ENCODE assay signal across 8 cellular contexts in genomic region chr16:30335598-30336474, GRCh38. TPM values are rescaled to one million over a fixed set of nuclear protein-coding genes. Genes with fewer than 3 reads are reported as not detected.
DNase-seq lines count a peak whose midpoint lies in the region; ATAC-seq and TF ChIP-seq lines count a peak whose summit lies in the region.

No MANE protein-coding gene starts in this region.

- peak overlapping the region; percentile 66 for H3K27ac Mint-ChIP-seq in activated naive CD8-positive, alpha-beta T cell
- peak overlapping the region; percentile 88 for H3K27ac Mint-ChIP-seq in stimulated activated effector memory CD8-positive, alpha-beta T cell treated with anti-CD3 and anti-CD28 coated beads, Interleukin-12 subunit alpha, Interleukin-12 subunit beta, amount 100 ng/mL, for 72 hours

- H3K36me3 Mint-ChIP-seq in activated naive CD8-positive, alpha-beta T cell = no peaks in the 10 kb centered on the region
- peaks cover 10% of the 10 kb centered on the region for H3K36me3 Mint-ChIP-seq in stimulated activated effector memory CD8-positive, alpha-beta T cell treated with anti-CD3 and anti-CD28 coated beads, Interleukin-12 subunit alpha, Interleukin-12 subunit beta, amount 100 ng/mL, for 72 hours

- no peaks in the 10 kb centered on the region for H3K27me3 Mint-ChIP-seq in activated naive CD8-positive, alpha-beta T cell

- no peak for DNase-seq in AG09309 (ENCODE audit: low read depth)
- DNase-seq in stimulated activated effector memory CD8-positive, alpha-beta T cell treated with anti-CD3 and anti-CD28 coated beads, Interleukin-12 subunit alpha, Interleukin-12 subunit beta, amount 100 ng/mL, for 72 hours (ENCODE audit: low spot score in 2 of 2) = no peak
- DNase-seq in DMS153 (lab: John Stamatoyannopoulos, UW) = no peak

- H3K27ac ChIP-seq in HUES64 (ENCODE audit: low read depth, low read length) (no peak overlapping the region), iPS-18a (ENCODE audit: low read length) (no peak overlapping the region)

- H3K27me3 ChIP-seq in HUES64 (ENCODE audit: insufficient read depth, low read length) = no peaks in the 10 kb centered on the region
- no peaks in the 10 kb centered on the region for H3K27me3 ChIP-seq in iPS-18a (ENCODE audit: control insufficient read depth, insufficient read depth, low read length)

- H3K9ac ChIP-seq in HUES64 (ENCODE audit: low read depth, low read length) = no peak overlapping the region
- H3K9ac ChIP-seq in iPS-18a (ENCODE audit: low read length) = no peak overlapping the region

- H3K4me1 Mint-ChIP-seq in activated naive CD8-positive, alpha-beta T cell (ENCODE audit: low read depth) = peaks cover 25% of the 10 kb centered on the region
- peaks cover 18% of the 10 kb centered on the region for H3K4me1 Mint-ChIP-seq in stimulated activated effector memory CD8-positive, alpha-beta T cell treated with anti-CD3 and anti-CD28 coated beads, Interleukin-12 subunit alpha, Interleukin-12 subunit beta, amount 100 ng/mL, for 72 hours

- peak overlapping the region; percentile 85 for H3K4me3 Mint-ChIP-seq in activated naive CD8-positive, alpha-beta T cell
- H3K4me3 Mint-ChIP-seq in stimulated activated effector memory CD8-positive, alpha-beta T cell treated with anti-CD3 and anti-CD28 coated beads, Interleukin-12 subunit alpha, Interleukin-12 subunit beta, amount 100 ng/mL, for 72 hours = peak overlapping the region; percentile 81

- ATAC-seq in GM19043 (IDR thresholded peaks at IDR 0.05; ENCODE audit: low read depth, unreplicated experiment) (peak; percentile 20), GM18505 (IDR thresholded peaks at IDR 0.05; ENCODE audit: unreplicated experiment) (no peak)
- peak; percentile 33 for ATAC-seq in stimulated activated effector memory CD8-positive, alpha-beta T cell treated with anti-CD3 and anti-CD28 coated beads, Interleukin-12 subunit alpha, Interleukin-12 subunit beta, amount 100 ng/mL, for 72 hours

- 77% methylated on average over 17 of the region's 17 CpGs for WGBS in HUES64

- H3K4me1 ChIP-seq in HUES64 (ENCODE audit: insufficient read depth, low read length) = peaks cover 3% of the 10 kb centered on the region
- peaks cover 5% of the 10 kb centered on the region for H3K4me1 ChIP-seq in iPS-18a (ENCODE audit: control insufficient read depth, low read depth, low read length)

- H3K9me3 ChIP-seq in HUES64 (ENCODE audit: insufficient read depth, low read depth, low read length) (no peaks in the 10 kb centered on the region), iPS-18a (ENCODE audit: control insufficient read depth, low read depth, low read length) (no peaks in the 10 kb centered on the region)

- H3K36me3 ChIP-seq in HUES64 (ENCODE audit: insufficient read depth, low read length) = no peaks in the 10 kb centered on the region
- no peaks in the 10 kb centered on the region for H3K36me3 ChIP-seq in iPS-18a (ENCODE audit: control insufficient read depth, low read depth, low read length)

- no peaks in the 10 kb centered on the region for H3K9me3 Mint-ChIP-seq in activated naive CD8-positive, alpha-beta T cell (ENCODE audit: low read depth)
- H3K9me3 Mint-ChIP-seq in stimulated activated effector memory CD8-positive, alpha-beta T cell treated with anti-CD3 and anti-CD28 coated beads, Interleukin-12 subunit alpha, Interleukin-12 subunit beta, amount 100 ng/mL, for 72 hours = no peaks in the 10 kb centered on the region

- TF ChIP-seq CTCF in AG09309 (IDR thresholded peaks at IDR 0.05; ENCODE audit: control insufficient read depth, insufficient read depth, low read depth, low read length, missing control alignments) = no peak

- peak overlapping the region; percentile 47 for H3K4me3 ChIP-seq in AG09309 (ENCODE audit: control insufficient read depth, low read depth, low read length)
- H3K4me3 ChIP-seq in HUES64 (ENCODE audit: low read length) = peak overlapping the region; percentile 87
- H3K4me3 ChIP-seq in iPS-18a (ENCODE audit: low read length) = peak overlapping the region; percentile 21

- TF ChIP-seq POLR2A in GM18505 (IDR thresholded peaks at IDR 0.05; ENCODE audit: borderline replicate concordance, extremely low read depth, insufficient read depth, insufficient read length) = no peak

RNA-seq across cellular contexts. Expression of gene CD2BP2, which starts 19.3 kb away (rescaled TPM):
- polyA plus RNA-seq in HUES64 (2013, experiment 1 of 2) = 34.4 TPM
- 28.2 TPM for polyA plus RNA-seq in HUES64 (2013, experiment 2 of 2)

RNA-seq across cellular contexts. Expression of gene TBC1D10B, which starts 34.5 kb away (rescaled TPM):
- 19.3 TPM for polyA plus RNA-seq in HUES64 (2013, experiment 1 of 2)
- 19.7 TPM for polyA plus RNA-seq in HUES64 (2013, experiment 2 of 2)

RNA-seq across cellular contexts. Expression of gene MYL11, which starts 38.8 kb away (rescaled TPM):
- polyA plus RNA-seq in HUES64 (2013, experiment 1 of 2) = 1.2 TPM
- 3.0 TPM for polyA plus RNA-seq in HUES64 (2013, experiment 2 of 2)

RNA-seq across cellular contexts. Expression of gene SEPTIN1, which starts 46.5 kb away (rescaled TPM):
- polyA plus RNA-seq in HUES64 (2013, experiment 1 of 2) = 0.65 TPM
- polyA plus RNA-seq in HUES64 (2013, experiment 2 of 2) = 2.0 TPM

RNA-seq across cellular contexts. Expression of gene ZNF48, which starts 59.4 kb away (rescaled TPM):
- 40.2 TPM for polyA plus RNA-seq in HUES64 (2013, experiment 1 of 2)
- polyA plus RNA-seq in HUES64 (2013, experiment 2 of 2) = 36.1 TPM

Comparison
In these comparisons a context has a peak if more than half of its experiments do, and no peak if none do; other contexts are left out.
1. H3K4me3 ChIP-seq: peak in every context shown above with its lines; median percentile 87 in HUES64; 47 in AG09309; 21 in iPS-18a.